Comparison of ENCODE assay signal across 1 cellular context in genomic region chr9:100641166-100641565, GRCh38.
TF ChIP-seq lines count a peak whose summit lies in the region.

No MANE protein-coding gene starts in this region.

TF ChIP-seq in GM23338, 12 proteins besides CTCF, POLR2A, EP300 and RAD21 (continued from another document):
- TF ChIP-seq REST (IDR thresholded peaks at IDR 0.05; ENCODE audit: unreplicated experiment) = no peak
- TF ChIP-seq EZH2 (IDR thresholded peaks at IDR 0.05; ENCODE audit: low read depth, unreplicated experiment) = no peak
- no peak for TF ChIP-seq NANOG (IDR thresholded peaks at IDR 0.05; ENCODE audit: borderline replicate concordance)
- TF ChIP-seq STAT1 (IDR thresholded peaks at IDR 0.05; ENCODE audit: unreplicated experiment) = no peak
- TF ChIP-seq, protein P1, sequence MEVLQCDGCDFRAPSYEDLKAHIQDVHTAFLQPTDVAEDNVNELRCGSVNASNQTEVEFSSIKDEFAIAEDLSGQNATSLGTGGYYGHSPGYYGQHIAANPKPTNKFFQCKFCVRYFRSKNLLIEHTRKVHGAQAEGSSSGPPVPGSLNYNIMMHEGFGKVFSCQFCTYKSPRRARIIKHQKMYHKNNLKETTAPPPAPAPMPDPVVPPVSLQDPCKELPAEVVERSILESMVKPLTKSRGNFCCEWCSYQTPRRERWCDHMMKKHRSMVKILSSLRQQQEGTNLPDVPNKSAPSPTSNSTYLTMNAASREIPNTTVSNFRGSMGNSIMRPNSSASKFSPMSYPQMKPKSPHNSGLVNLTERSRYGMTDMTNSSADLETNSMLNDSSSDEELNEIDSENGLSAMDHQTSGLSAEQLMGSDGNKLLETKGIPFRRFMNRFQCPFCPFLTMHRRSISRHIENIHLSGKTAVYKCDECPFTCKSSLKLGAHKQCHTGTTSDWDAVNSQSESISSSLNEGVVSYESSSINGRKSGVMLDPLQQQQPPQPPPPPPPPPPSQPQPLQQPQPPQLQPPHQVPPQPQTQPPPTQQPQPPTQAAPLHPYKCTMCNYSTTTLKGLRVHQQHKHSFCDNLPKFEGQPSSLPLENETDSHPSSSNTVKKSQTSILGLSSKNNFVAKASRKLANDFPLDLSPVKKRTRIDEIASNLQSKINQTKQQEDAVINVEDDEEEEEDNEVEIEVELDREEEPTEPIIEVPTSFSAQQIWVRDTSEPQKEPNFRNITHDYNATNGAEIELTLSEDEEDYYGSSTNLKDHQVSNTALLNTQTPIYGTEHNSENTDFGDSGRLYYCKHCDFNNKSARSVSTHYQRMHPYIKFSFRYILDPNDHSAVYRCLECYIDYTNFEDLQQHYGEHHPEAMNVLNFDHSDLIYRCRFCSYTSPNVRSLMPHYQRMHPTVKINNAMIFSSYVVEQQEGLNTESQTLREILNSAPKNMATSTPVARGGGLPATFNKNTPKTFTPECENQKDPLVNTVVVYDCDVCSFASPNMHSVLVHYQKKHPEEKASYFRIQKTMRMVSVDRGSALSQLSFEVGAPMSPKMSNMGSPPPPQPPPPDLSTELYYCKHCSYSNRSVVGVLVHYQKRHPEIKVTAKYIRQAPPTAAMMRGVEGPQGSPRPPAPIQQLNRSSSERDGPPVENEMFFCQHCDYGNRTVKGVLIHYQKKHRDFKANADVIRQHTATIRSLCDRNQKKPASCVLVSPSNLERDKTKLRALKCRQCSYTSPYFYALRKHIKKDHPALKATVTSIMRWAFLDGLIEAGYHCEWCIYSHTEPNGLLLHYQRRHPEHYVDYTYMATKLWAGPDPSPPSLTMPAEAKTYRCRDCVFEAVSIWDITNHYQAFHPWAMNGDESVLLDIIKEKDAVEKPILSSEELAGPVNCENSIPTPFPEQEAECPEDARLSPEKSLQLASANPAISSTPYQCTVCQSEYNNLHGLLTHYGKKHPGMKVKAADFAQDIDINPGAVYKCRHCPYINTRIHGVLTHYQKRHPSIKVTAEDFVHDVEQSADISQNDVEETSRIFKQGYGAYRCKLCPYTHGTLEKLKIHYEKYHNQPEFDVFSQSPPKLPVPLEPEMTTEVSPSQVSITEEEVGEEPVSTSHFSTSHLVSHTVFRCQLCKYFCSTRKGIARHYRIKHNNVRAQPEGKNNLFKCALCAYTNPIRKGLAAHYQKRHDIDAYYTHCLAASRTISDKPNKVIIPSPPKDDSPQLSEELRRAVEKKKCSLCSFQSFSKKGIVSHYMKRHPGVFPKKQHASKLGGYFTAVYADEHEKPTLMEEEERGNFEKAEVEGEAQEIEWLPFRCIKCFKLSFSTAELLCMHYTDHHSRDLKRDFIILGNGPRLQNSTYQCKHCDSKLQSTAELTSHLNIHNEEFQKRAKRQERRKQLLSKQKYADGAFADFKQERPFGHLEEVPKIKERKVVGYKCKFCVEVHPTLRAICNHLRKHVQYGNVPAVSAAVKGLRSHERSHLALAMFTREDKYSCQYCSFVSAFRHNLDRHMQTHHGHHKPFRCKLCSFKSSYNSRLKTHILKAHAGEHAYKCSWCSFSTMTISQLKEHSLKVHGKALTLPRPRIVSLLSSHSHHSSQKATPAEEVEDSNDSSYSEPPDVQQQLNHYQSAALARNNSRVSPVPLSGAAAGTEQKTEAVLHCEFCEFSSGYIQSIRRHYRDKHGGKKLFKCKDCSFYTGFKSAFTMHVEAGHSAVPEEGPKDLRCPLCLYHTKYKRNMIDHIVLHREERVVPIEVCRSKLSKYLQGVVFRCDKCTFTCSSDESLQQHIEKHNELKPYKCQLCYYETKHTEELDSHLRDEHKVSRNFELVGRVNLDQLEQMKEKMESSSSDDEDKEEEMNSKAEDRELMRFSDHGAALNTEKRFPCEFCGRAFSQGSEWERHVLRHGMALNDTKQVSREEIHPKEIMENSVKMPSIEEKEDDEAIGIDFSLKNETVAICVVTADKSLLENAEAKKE (CRISPR knock-in tag; IDR thresholded peaks at IDR 0.05) = no peak
- TF ChIP-seq POLR2AphosphoS5 (IDR thresholded peaks at IDR 0.05; ENCODE audit: low read depth) = no peak
- no peak for TF ChIP-seq CREB1 (CRISPR knock-in tag; IDR thresholded peaks at IDR 0.05; ENCODE audit: low read depth)
